ENCODE assay signal across 17 cellular contexts in the genomic region with DNA sequence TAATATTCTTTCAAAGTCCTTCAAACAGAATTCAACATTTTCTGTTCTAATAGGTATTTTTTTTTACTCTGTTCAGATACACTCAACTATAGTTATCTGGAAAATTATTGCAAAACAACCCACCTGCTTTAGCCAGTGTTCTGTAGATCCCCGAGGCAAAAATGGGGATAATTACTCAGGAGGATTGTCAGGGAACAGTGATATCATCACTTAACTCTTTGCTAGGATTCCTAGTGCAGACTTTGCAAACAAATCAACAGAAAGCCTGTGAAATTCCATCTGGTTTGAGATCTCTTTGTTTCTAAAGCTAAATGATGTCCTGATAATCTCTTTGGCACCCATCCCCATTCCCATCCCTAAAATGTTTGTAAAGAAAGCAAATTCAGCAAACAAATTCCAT.
DNase-seq lines count a peak whose midpoint lies in the region; ATAC-seq and TF ChIP-seq lines count a peak whose summit lies in the region.
"Had no signal": no experiment of that assay in that cellular context is flagged by ENCODE, and none has a peak within 500 bp of the region (broad histone marks: within the 10 kb centered on the region; RNA-seq: fewer than 3 reads in every experiment).

No MANE protein-coding gene starts in this region.

- no peak overlapping the region for H3K23ac ChIP-seq in mesendoderm (ENCODE audit: low read length)

- CTCF ChIA-PET in RWPE1 (lab: Yijun Ruan, JAX), result no interaction called here

- no peak overlapping the region for H2BK120ac ChIP-seq in mesendoderm (ENCODE audit: low read depth, low read length)

- POLR2A ChIA-PET in RWPE1 (lab: Yijun Ruan, JAX; ENCODE audit: low non-redundant PET), result no interaction called here

- no peak overlapping the region for H2BK5ac ChIP-seq in mesendoderm (ENCODE audit: low read length)

- H3K27ac ChIP-seq in RWPE1, result no peak overlapping the region
- H3K27ac ChIP-seq in mesendoderm (ENCODE audit: low read depth, low read length), result no peak overlapping the region
- no peak overlapping the region for H3K27ac ChIP-seq in left lung
- H3K27ac ChIP-seq: PC-9, SJCRH30 had no signal

- H3K36me3 ChIP-seq in mesendoderm (ENCODE audit: control insufficient read depth, insufficient read depth, low read length) (no peaks in the 10 kb centered on the region), left lung (no peaks in the 10 kb centered on the region)
- H3K36me3 ChIP-seq: SJCRH30 had no signal

- peaks cover 8% of the 10 kb centered on the region for H3K4me1 ChIP-seq in mesendoderm (ENCODE audit: control insufficient read depth, low read depth, low read length)
- no peaks in the 10 kb centered on the region for H3K4me1 ChIP-seq in left lung
- H3K4me1 ChIP-seq: SJCRH30 had no signal

- H2AK5ac ChIP-seq in mesendoderm (ENCODE audit: low read length), result no peak overlapping the region

- peak; percentile 3 for DNase-seq in NCI-H2227 treated with DMSO at 0.1 percent for 48 hours (lab: John Stamatoyannopoulos, UW)
- DNase-seq in NCI-H2227 (lab: John Stamatoyannopoulos, UW; ENCODE audit: unreplicated experiment), result no peak
- peak; percentile 8 for DNase-seq in NCI-H1105 treated with DMSO at 0.1 percent for 48 hours (lab: John Stamatoyannopoulos, UW)
- DNase-seq in RWPE1 (ENCODE audit: low spot score), result peak; percentile 36
- peak; percentile 94 for DNase-seq in mesendoderm
- DNase-seq in left lung, result no peak
- DNase-seq in head of caudate nucleus, result no peak
- DNase-seq: 8988T, DMS 273 treated with DMSO at 0.1 percent for 48 hours, GDM1, H9, IMR-90, NCI-H1694 treated with DMSO at 0.1 percent for 48 hours, NCI-H510A, PC-9, SJCRH30 had no signal

- H3K27me3 ChIP-seq in mesendoderm (ENCODE audit: insufficient read depth, low read length, poor library complexity), result no peaks in the 10 kb centered on the region
- H3K27me3 ChIP-seq in left lung, result no peaks in the 10 kb centered on the region
- H3K27me3 ChIP-seq: SJCRH30 had no signal

- no peak overlapping the region for H3K9ac ChIP-seq in mesendoderm (ENCODE audit: low read length)

- TF ChIP-seq CTCF in RWPE1 (conservative IDR thresholded peaks at IDR 0.05; ENCODE audit: low read depth) (no peak), left lung (IDR thresholded peaks at IDR 0.05) (no peak)

- no peak overlapping the region for H3K56ac ChIP-seq in mesendoderm (ENCODE audit: low read length)

- H4K8ac ChIP-seq in mesendoderm (ENCODE audit: low read depth, low read length), result no peak overlapping the region

- H3K4me3 ChIP-seq in mesendoderm (ENCODE audit: low read length) (no peak overlapping the region), left lung (no peak overlapping the region)
- H3K4me3 ChIP-seq: PC-9, SJCRH30 had no signal

- no peaks in the 10 kb centered on the region for H3K79me1 ChIP-seq in mesendoderm (ENCODE audit: low read length)

- H4K5ac ChIP-seq in mesendoderm (ENCODE audit: low read length), result no peak overlapping the region

- H2BK15ac ChIP-seq in mesendoderm (replicated peaks; ENCODE audit: low read depth), result no peak overlapping the region

- no peak overlapping the region for H3K18ac ChIP-seq in mesendoderm (ENCODE audit: low read length)

- H3K9me3 ChIP-seq in left lung, result no peaks in the 10 kb centered on the region
- H3K9me3 ChIP-seq: SJCRH30 had no signal

- intact Hi-C loops in left lung (cut with DNase I) (no loop called here), head of caudate nucleus (cut with DNase I) (no loop called here)

- no peak overlapping the region for H3K4ac ChIP-seq in mesendoderm (ENCODE audit: low read depth, low read length)

- no CpG with 5 or more reads among the region's 1 CpG for WGBS in mesendoderm (ENCODE audit: extremely low coverage, insufficient coverage, low lambda C conversion rate)

- H3K79me2 ChIP-seq in mesendoderm (ENCODE audit: control insufficient read depth, insufficient read depth, low read length), result no peaks in the 10 kb centered on the region

- no peak for ATAC-seq in left lung
- ATAC-seq in GM21786 (IDR thresholded peaks at IDR 0.05; ENCODE audit: unreplicated experiment), result no peak

- no peak overlapping the region for H3K4me2 ChIP-seq in mesendoderm (ENCODE audit: low read length)
- H3K4me2 ChIP-seq: PC-9 had no signal

Comparison
In these comparisons a context has a peak if more than half of its experiments do, and no peak if none do; other contexts are left out.
1. DNase-seq: peak in NCI-H2227 treated with DMSO at 0.1 percent for 48 hours (single experiment), NCI-H1105 treated with DMSO at 0.1 percent for 48 hours (single experiment), RWPE1 (single experiment) and mesendoderm (single experiment); none in NCI-H2227 (single experiment), left lung (0 of 2) and head of caudate nucleus (0 of 42).